ENCODE assay signal across 16 cellular contexts in genomic region chr14:83975435-83976222, GRCh38.
DNase-seq lines count a peak whose midpoint lies in the region; ATAC-seq and FAIRE-seq lines count a peak whose summit lies in the region.
"Had no signal": no experiment of that assay in that cellular context is flagged by ENCODE, and none has a peak within 500 bp of the region (broad histone marks: within the 10 kb centered on the region; RNA-seq: fewer than 3 reads in every experiment).

No MANE protein-coding gene starts in this region.

- H3K9me3 ChIP-seq in SJCRH30 (replicated peaks): no peaks in the 10 kb centered on the region

- FAIRE-seq in endometrium (lab: Jason Lieb, UNC): peak; percentile 96

- ATAC-seq in left lobe of liver: peak; percentile 66
- ATAC-seq in HG03469 (IDR thresholded peaks at IDR 0.05; ENCODE audit: unreplicated experiment): no peak
- ATAC-seq: activated naive CD4-positive, alpha-beta T cell treated with anti-CD3 and anti-CD28 coated beads, Interleukin-2, amount 50 U/mL, for 72 hours had no signal

- H3K27ac ChIP-seq in SJCRH30: no peak overlapping the region
- H3K27ac ChIP-seq: KMS-11, VCaP had no signal

- no peaks in the 10 kb centered on the region for H3K36me3 ChIP-seq in SJCRH30

- H3K4me3 ChIP-seq in SJCRH30 (no peak overlapping the region), skeletal muscle cell (ENCODE audit: low read depth, low read length) (no peak overlapping the region)

- H3K27me3 ChIP-seq in SJCRH30: no peaks in the 10 kb centered on the region

- H3K4me1 ChIP-seq in SJCRH30: peaks cover 12% of the 10 kb centered on the region

- peak; percentile 41 to 49 for DNase-seq in SJCRH30
- DNase-seq in left lobe of liver (ENCODE audit: low spot score): no peak
- DNase-seq in skeletal muscle cell (ENCODE audit: low read depth): peak; percentile 20
- no peak for DNase-seq in AG08396 (ENCODE audit: low spot score)
- DNase-seq in activated CD4-positive, CD25-positive, alpha-beta regulatory T cell treated with anti-CD3 and anti-CD28 coated beads, Interleukin-2, amount 50 U/mL, for 72 hours: no peak
- DNase-seq in NCI-H2081 (lab: John Stamatoyannopoulos, UW): no peak
- DNase-seq: CD4-positive, CD25-positive, alpha-beta regulatory T cell; effector CD8-positive, alpha-beta T cell; GF-D8; NCI-H2029; substantia nigra had no signal

Comparison
In these comparisons a context has a peak if more than half of its experiments do, and no peak if none do; other contexts are left out.
1. DNase-seq: peak in SJCRH30 (2 of 2) and skeletal muscle cell (single experiment); none in left lobe of liver (single experiment), AG08396 (single experiment), activated CD4-positive, CD25-positive, alpha-beta regulatory T cell treated with anti-CD3 and anti-CD28 coated beads, Interleukin-2, amount 50 U/mL, for 72 hours (single experiment) and NCI-H2081 (0 of 2).